ENCODE assay signal across 18 cellular contexts in genomic region chr10:131576341-131577177, GRCh38.
"Had no signal": no experiment of that assay in that cellular context is flagged by ENCODE, and none has a peak within 500 bp of the region (broad histone marks: within the 10 kb centered on the region; RNA-seq: fewer than 3 reads in every experiment).

No MANE protein-coding gene starts in this region.

- DNase-seq: activated CD4-positive, alpha-beta T cell treated with anti-CD3 and anti-CD28 coated beads, Interleukin-2, amount 50 U/mL, for 4 hours; activated CD4-positive, CD25-positive, alpha-beta regulatory T cell treated with anti-CD3 and anti-CD28 coated beads, Interleukin-2, amount 50 U/mL, for 72 hours; activated naive CD4-positive, alpha-beta T cell treated with anti-CD3 and anti-CD28 coated beads, Interleukin-2, amount 10 ng/mL, durations not matched to agents 7 days and 5 days; activated naive CD8-positive, alpha-beta T cell treated with anti-CD3 and anti-CD28 coated beads, Interleukin-2, amount 50 U/mL, for 24 hours; activated T-cell treated with anti-CD3 and anti-CD28 coated beads, Interleukin-2, amount 50 U/mL, for 4 hours; aorta; brain microvascular endothelial cell; effector CD8-positive, alpha-beta T cell; gastrocnemius medialis; left ventricle myocardium inferior; natural killer cell; retina; stimulated activated CD4-positive, alpha-beta T cell treated with anti-CD3 and anti-CD28 coated beads, Interleukin-2, amount 100 ng/mL, for 24 hours; stimulated activated naive CD8-positive, alpha-beta T cell treated with anti-CD3 and anti-CD28 coated beads, Interleukin-15, Interleukin-2, amounts not matched to agents 100 U/mL and 50 U/mL, for 24 hours; transverse colon had no signal

- H3K9me3 Mint-ChIP-seq: activated naive CD4-positive, alpha-beta T cell treated with anti-CD3 and anti-CD28 coated beads, Interleukin-2, amount 10 ng/mL, durations not matched to agents 7 days and 5 days; activated naive CD8-positive, alpha-beta T cell treated with anti-CD3 and anti-CD28 coated beads, Interleukin-2, amount 50 U/mL, for 24 hours; activated T-cell treated with anti-CD3 and anti-CD28 coated beads, Interleukin-2, amount 50 U/mL, for 4 hours; natural killer cell; T-helper 1 cell treated with Interleukin-12 subunit alpha and Interleukin-12 subunit beta and Interleukin-4 antibody, amounts not matched to agents 30 μg/mL and 1 μg/mL, for 36 hours had no signal

- H3K4me1 Mint-ChIP-seq: activated naive CD4-positive, alpha-beta T cell treated with anti-CD3 and anti-CD28 coated beads, Interleukin-2, amount 10 ng/mL, durations not matched to agents 7 days and 5 days; activated naive CD8-positive, alpha-beta T cell treated with anti-CD3 and anti-CD28 coated beads, Interleukin-2, amount 50 U/mL, for 24 hours; natural killer cell had no signal

- H3K4me3 Mint-ChIP-seq: activated naive CD4-positive, alpha-beta T cell treated with anti-CD3 and anti-CD28 coated beads, Interleukin-2, amount 10 ng/mL, durations not matched to agents 7 days and 5 days; activated naive CD8-positive, alpha-beta T cell treated with anti-CD3 and anti-CD28 coated beads, Interleukin-2, amount 50 U/mL, for 24 hours; activated T-cell treated with anti-CD3 and anti-CD28 coated beads, Interleukin-2, amount 50 U/mL, for 4 hours; natural killer cell; T-helper 1 cell treated with Interleukin-12 subunit alpha and Interleukin-12 subunit beta and Interleukin-4 antibody, amounts not matched to agents 30 μg/mL and 1 μg/mL, for 36 hours had no signal

- H3K4me1 ChIP-seq: left ventricle myocardium inferior, transverse colon had no signal

- H3K27me3 Mint-ChIP-seq: activated naive CD4-positive, alpha-beta T cell treated with anti-CD3 and anti-CD28 coated beads, Interleukin-2, amount 10 ng/mL, durations not matched to agents 7 days and 5 days; activated naive CD8-positive, alpha-beta T cell treated with anti-CD3 and anti-CD28 coated beads, Interleukin-2, amount 50 U/mL, for 24 hours had no signal

- H3K36me3 ChIP-seq: brain microvascular endothelial cell, gastrocnemius medialis, left ventricle myocardium inferior, neutrophil, transverse colon had no signal

- H3K27ac Mint-ChIP-seq: activated naive CD4-positive, alpha-beta T cell treated with anti-CD3 and anti-CD28 coated beads, Interleukin-2, amount 10 ng/mL, durations not matched to agents 7 days and 5 days; activated naive CD8-positive, alpha-beta T cell treated with anti-CD3 and anti-CD28 coated beads, Interleukin-2, amount 50 U/mL, for 24 hours; natural killer cell; T-helper 1 cell treated with Interleukin-12 subunit alpha and Interleukin-12 subunit beta and Interleukin-4 antibody, amounts not matched to agents 30 μg/mL and 1 μg/mL, for 36 hours had no signal

- H3K36me3 Mint-ChIP-seq: activated naive CD4-positive, alpha-beta T cell treated with anti-CD3 and anti-CD28 coated beads, Interleukin-2, amount 10 ng/mL, durations not matched to agents 7 days and 5 days; natural killer cell had no signal

- H3K4me3 ChIP-seq: gastrocnemius medialis, left ventricle myocardium inferior, transverse colon had no signal

- H3K27me3 ChIP-seq: brain microvascular endothelial cell, gastrocnemius medialis, neutrophil, transverse colon had no signal

- H3K27ac ChIP-seq: brain microvascular endothelial cell, gastrocnemius medialis, left ventricle myocardium inferior, neutrophil, transverse colon, VCaP had no signal

- H3K9me3 ChIP-seq: gastrocnemius medialis, left ventricle myocardium inferior, neutrophil, transverse colon had no signal
